8 cellular contexts compared by ENCODE assay signal in the genomic region with DNA sequence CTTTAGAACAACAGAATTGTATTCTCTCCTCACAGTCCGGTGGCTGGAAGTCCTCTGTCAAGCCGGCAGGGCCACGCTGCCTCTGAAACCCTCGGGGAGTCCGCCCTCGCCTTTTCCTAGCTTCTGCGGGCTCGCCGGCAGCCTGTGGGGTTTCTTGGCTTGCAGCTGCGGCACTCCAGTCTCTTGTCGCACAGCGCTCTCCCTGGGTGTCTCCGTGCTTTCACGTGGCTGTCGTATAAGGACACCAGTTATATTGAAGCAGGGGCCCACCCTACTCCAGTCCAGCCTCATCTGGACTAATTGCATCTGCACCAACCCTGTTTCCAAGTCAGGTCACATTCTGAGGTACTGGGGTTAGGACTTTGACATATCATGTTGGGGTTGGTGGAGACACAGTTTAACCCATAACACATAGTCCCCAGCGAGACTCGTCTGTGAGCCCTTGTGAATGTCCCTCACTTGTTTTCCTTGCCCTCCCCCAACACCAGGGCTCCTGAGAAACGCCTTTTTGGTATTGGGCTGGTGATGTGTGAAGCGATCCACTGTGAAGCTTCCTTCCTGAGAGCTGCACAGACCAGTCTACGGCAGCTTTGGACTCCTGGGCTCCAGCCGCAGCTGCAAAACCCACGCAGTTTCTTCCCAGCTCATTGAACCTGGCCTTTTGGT. TPM values are rescaled to one million over a fixed set of nuclear protein-coding genes. Genes with fewer than 3 reads are reported as not detected.
A peak's percentile ranks its signal among the peaks of the same experiment; 100 is the strongest.
DNase-seq lines count a peak whose midpoint lies in the region; ATAC-seq lines count a peak whose summit lies in the region.

No MANE protein-coding gene starts in this region.

- no peaks in the 10 kb centered on the region for H3K36me3 ChIP-seq in CD4-positive, alpha-beta memory T cell (ENCODE audit: insufficient read depth, low read length)

- H3K27ac ChIP-seq in CD4-positive, alpha-beta memory T cell (ENCODE audit: low read depth, low read length): peak overlapping the region; percentile 88

- no peaks in the 10 kb centered on the region for H3K27me3 ChIP-seq in CD4-positive, alpha-beta memory T cell (ENCODE audit: insufficient read depth, low read length)

- peaks cover 0 to 2% of the 10 kb centered on the region in 2 donors for H3K27me3 Mint-ChIP-seq in CD4-positive, alpha-beta memory T cell
- H3K27me3 Mint-ChIP-seq in activated naive CD8-positive, alpha-beta T cell treated with anti-CD3 and anti-CD28 coated beads, Interleukin-2, amount 10 ng/mL, durations not matched to agents 7 days and 5 days: no peaks in the 10 kb centered on the region

- intact Hi-C loops in CD4-positive, alpha-beta memory T cell (cut with micrococcal nuclease): loop anchor here (1.0 to 2.0 kb wide), 6 partner anchors 8 to 56 kb away; no protein-coding TSS in a partner anchor

- H3K27ac Mint-ChIP-seq in CD4-positive, alpha-beta memory T cell: peak overlapping the region; percentile 94 to 99 (median 96)
- peak overlapping the region; percentile 95 for H3K27ac Mint-ChIP-seq in activated naive CD8-positive, alpha-beta T cell treated with anti-CD3 and anti-CD28 coated beads, Interleukin-2, amount 10 ng/mL, durations not matched to agents 7 days and 5 days

- peaks cover 62 to 87% (median 72%) of the 10 kb centered on the region in 4 donors for H3K4me1 Mint-ChIP-seq in CD4-positive, alpha-beta memory T cell
- peaks cover 63% of the 10 kb centered on the region for H3K4me1 Mint-ChIP-seq in activated naive CD8-positive, alpha-beta T cell treated with anti-CD3 and anti-CD28 coated beads, Interleukin-2, amount 10 ng/mL, durations not matched to agents 7 days and 5 days

- CTCF ChIA-PET in CD4-positive, alpha-beta memory T cell (lab: Charles Lee; ENCODE audit: partially characterized antibody): interaction anchor here (1.0 to 5.5 kb wide), 10 partner anchors 9 to 85 kb away, joined by 3 to 43 read pairs (median 4); partner anchors contain the start of gene TMEM131L

- no peaks in the 10 kb centered on the region for H3K9me3 Mint-ChIP-seq in CD4-positive, alpha-beta memory T cell
- no peaks in the 10 kb centered on the region for H3K9me3 Mint-ChIP-seq in activated naive CD8-positive, alpha-beta T cell treated with anti-CD3 and anti-CD28 coated beads, Interleukin-2, amount 10 ng/mL, durations not matched to agents 7 days and 5 days

- no peak for DNase-seq in CD4-positive, alpha-beta memory T cell
- no peak for DNase-seq in activated naive CD8-positive, alpha-beta T cell treated with anti-CD3 and anti-CD28 coated beads, Interleukin-2, amount 10 ng/mL, durations not matched to agents 7 days and 5 days
- DNase-seq in left lobe of liver (ENCODE audit: low spot score) (no peak), NOMO-1 treated with DMSO at 0.1 percent for 48 hours (lab: John Stamatoyannopoulos, UW; ENCODE audit: unreplicated experiment) (no peak), EL (no peak), NOMO-1 treated with dmso at 0.1 percent for 144 hours (lab: John Stamatoyannopoulos, UW; ENCODE audit: unreplicated experiment) (no peak)

- ATAC-seq in GM19467 (IDR thresholded peaks at IDR 0.05; ENCODE audit: unreplicated experiment) (peak; percentile 31), HG03521 (IDR thresholded peaks at IDR 0.05; ENCODE audit: unreplicated experiment) (peak; percentile 15), left lobe of liver (peak; percentile 33)
- peak; percentile 28 for ATAC-seq in activated naive CD8-positive, alpha-beta T cell treated with anti-CD3 and anti-CD28 coated beads, Interleukin-2, amount 10 ng/mL, durations not matched to agents 7 days and 5 days (ENCODE audit: low read depth)

- POLR2A ChIA-PET in CD4-positive, alpha-beta memory T cell (lab: Charles Lee; ENCODE audit: partially characterized antibody): interaction anchor here (0.8 to 19.4 kb wide), 13 partner anchors 8 to 85 kb away, joined by 3 to 546 read pairs (median 5); partner anchors contain the start of gene TMEM131L
- POLR2A ChIA-PET in activated naive CD8-positive, alpha-beta T cell treated with anti-CD3 and anti-CD28 coated beads, Interleukin-2, amount 10 ng/mL, durations not matched to agents 7 days and 5 days (lab: Charles Lee): interaction anchor here (0.6 to 6.9 kb wide), 14 partner anchors 9 to 954 kb away, joined by 3 to 72 read pairs (median 4); partner anchors contain the start of gene TMEM131L

- peaks cover 90% of the 10 kb centered on the region for H3K4me1 ChIP-seq in CD4-positive, alpha-beta memory T cell (ENCODE audit: insufficient read depth, low read length)

- H3K9me3 ChIP-seq in CD4-positive, alpha-beta memory T cell (ENCODE audit: control insufficient read depth in 1 of 2, low read length in 2 of 2): no peaks in the 10 kb centered on the region

- peaks cover 0 to 41% of the 10 kb centered on the region in 2 donors for H3K36me3 Mint-ChIP-seq in CD4-positive, alpha-beta memory T cell
- peaks cover 17% of the 10 kb centered on the region for H3K36me3 Mint-ChIP-seq in activated naive CD8-positive, alpha-beta T cell treated with anti-CD3 and anti-CD28 coated beads, Interleukin-2, amount 10 ng/mL, durations not matched to agents 7 days and 5 days

- peak overlapping the region; percentile 43 to 54 for H3K4me3 ChIP-seq in CD4-positive, alpha-beta memory T cell (ENCODE audit: low read length in 2 of 2)

- peak overlapping the region; percentile 78 to 92 (median 88) for H3K4me3 Mint-ChIP-seq in CD4-positive, alpha-beta memory T cell
- peak overlapping the region; percentile 82 for H3K4me3 Mint-ChIP-seq in activated naive CD8-positive, alpha-beta T cell treated with anti-CD3 and anti-CD28 coated beads, Interleukin-2, amount 10 ng/mL, durations not matched to agents 7 days and 5 days

RNA-seq across cellular contexts. Expression of gene TMEM131L, which starts 22.7 kb away (rescaled TPM):
- 10 to 100 TPM; 62.5 to 65.6 TPM for total RNA-seq in CD4-positive, alpha-beta memory T cell
- polyA plus RNA-seq in CD4-positive, alpha-beta memory T cell: 10 to 100 TPM; 20.8 to 43.8 TPM
- 10 to 100 TPM; 51.8 to 57.2 TPM for total RNA-seq in activated naive CD8-positive, alpha-beta T cell treated with anti-CD3 and anti-CD28 coated beads, Interleukin-2, amount 10 ng/mL, durations not matched to agents 7 days and 5 days
- 14.0 TPM for total RNA-seq in left lobe of liver
